ENCODE assay signal across 8 cellular contexts in the genomic region with DNA sequence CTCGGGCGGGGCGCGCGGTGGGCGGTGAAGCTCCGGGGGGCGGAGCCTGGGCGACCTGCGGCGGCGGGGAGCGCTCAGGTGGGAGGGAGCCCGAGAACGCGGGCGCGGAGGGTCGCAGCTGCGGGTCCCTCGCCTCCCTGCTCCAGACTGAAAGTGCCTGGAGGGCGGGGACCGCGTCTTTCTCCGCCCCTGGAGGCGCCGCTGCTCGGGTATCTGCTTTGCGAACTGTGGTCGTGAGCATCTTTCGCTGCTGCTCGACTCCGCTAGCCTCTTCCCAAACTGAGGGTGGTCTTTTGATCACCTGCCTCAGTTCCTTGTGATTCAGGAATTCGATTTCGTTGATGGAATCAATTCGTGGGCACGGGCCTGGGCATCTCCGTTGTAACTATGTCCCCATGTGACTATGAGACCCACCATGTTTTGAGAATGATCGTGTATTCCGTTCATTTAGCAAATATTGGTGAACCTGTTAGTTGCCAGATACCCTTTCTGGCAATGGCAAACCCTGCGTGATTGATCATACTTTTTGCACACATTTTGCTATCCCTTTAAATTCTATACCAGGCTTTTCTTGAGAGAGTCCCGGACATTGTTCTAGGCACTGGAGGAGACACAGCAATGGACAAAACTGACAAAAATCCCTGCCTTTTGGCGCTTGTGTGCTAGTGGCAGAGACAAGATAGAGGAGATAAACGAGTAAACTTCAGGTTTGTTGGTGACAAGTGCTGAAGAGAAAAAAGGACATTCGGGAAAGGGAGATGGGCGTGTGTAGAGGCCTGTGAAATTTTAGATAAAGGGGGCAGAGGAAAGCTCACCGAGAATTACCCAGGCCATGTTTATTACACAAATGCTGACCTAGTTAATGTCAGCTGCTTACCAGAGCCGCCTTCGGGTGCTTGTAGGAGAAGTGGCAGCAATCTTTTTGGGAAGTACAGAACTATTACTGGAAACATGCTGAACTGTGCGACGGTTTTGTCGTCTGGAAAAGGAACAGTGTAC. TPM values are rescaled to one million over a fixed set of nuclear protein-coding genes. Genes with fewer than 3 reads are reported as not detected.
DNase-seq lines count a peak whose midpoint lies in the region; ATAC-seq and TF ChIP-seq lines count a peak whose summit lies in the region.

No MANE protein-coding gene starts in this region.

- CTCF ChIA-PET in activated CD4-positive, alpha-beta T cell treated with anti-CD3 and anti-CD28 coated beads, Interleukin-2, amount 10 ng/mL, durations not matched to agents 7 days and 5 days (lab: Charles Lee): interaction anchor here (0.6 to 1.9 kb wide), 3 partner anchors 10 to 498 kb away, joined by 3 to 6 read pairs (median 3); no protein-coding TSS in a partner anchor

- ATAC-seq in GM18508 (IDR thresholded peaks at IDR 0.05; ENCODE audit: insufficient read depth, unreplicated experiment) (peak; percentile 28), HG03025 (IDR thresholded peaks at IDR 0.05; ENCODE audit: low FRiP score, unreplicated experiment) (peak; percentile 48)

- H3K27ac Mint-ChIP-seq in activated CD4-positive, alpha-beta T cell treated with anti-CD3 and anti-CD28 coated beads, Interleukin-2, amount 10 ng/mL, durations not matched to agents 7 days and 5 days: peak overlapping the region; percentile 98

- intact Hi-C loops in dorsolateral prefrontal cortex (cut with DNase I) (loop anchor here in 1 of 2 donors (5.0 kb wide), 1 partner anchor 94 kb away; the partner anchor contains the start of gene NME2), lower leg skin (cut with DNase I; ENCODE audit: low total_unique reads) (no loop called here)

- peak in 1 of 56 donors; percentile 11 for TF ChIP-seq CTCF in dorsolateral prefrontal cortex (IDR thresholded peaks at IDR 0.05 in 54 of 56, conservative IDR thresholded peaks at IDR 0.05 in 2 of 56; ENCODE audit: low read depth in 1 of 56, partially characterized antibody in 56 of 56)
- no peak for TF ChIP-seq CTCF in lower leg skin (IDR thresholded peaks at IDR 0.05)

- H3K27me3 Mint-ChIP-seq in activated CD4-positive, alpha-beta T cell treated with anti-CD3 and anti-CD28 coated beads, Interleukin-2, amount 10 ng/mL, durations not matched to agents 7 days and 5 days: no peaks in the 10 kb centered on the region

- DNase-seq in A172 (ENCODE audit: low spot score): peak; percentile 35
- peak; percentile 92 for DNase-seq in NCI-H2227 (lab: John Stamatoyannopoulos, UW; ENCODE audit: unreplicated experiment)
- DNase-seq in activated CD4-positive, alpha-beta T cell treated with anti-CD3 and anti-CD28 coated beads, Interleukin-2, amount 10 ng/mL, durations not matched to agents 7 days and 5 days: peak; percentile 75
- peak in 9 of 10 donors; percentile 29 to 80 (median 53) for DNase-seq in dorsolateral prefrontal cortex
- DNase-seq in lower leg skin (ENCODE audit: low spot score in 2 of 2): peak; percentile 37 to 93
- peak; percentile 53 to 74 (median 63) for DNase-seq in stimulated activated CD4-positive, alpha-beta T cell treated with anti-CD3 and anti-CD28 coated beads, TNF-alpha, amount 100 ng/mL, for 24 hours (ENCODE audit: low read depth in 3 of 3)

- peak overlapping the region; percentile 84 for H3K4me3 Mint-ChIP-seq in activated CD4-positive, alpha-beta T cell treated with anti-CD3 and anti-CD28 coated beads, Interleukin-2, amount 10 ng/mL, durations not matched to agents 7 days and 5 days

- 3 to 6% methylated on average over 48 to 49 of the region's 52 CpGs for WGBS in lower leg skin, 2 donors

- POLR2A ChIA-PET in activated CD4-positive, alpha-beta T cell treated with anti-CD3 and anti-CD28 coated beads, Interleukin-2, amount 10 ng/mL, durations not matched to agents 7 days and 5 days (lab: Charles Lee): interaction anchor here (0.6 to 0.7 kb wide), 3 partner anchors 10 to 716 kb away, joined by 3 to 4 read pairs (median 4); no protein-coding TSS in a partner anchor

- peaks cover 40% of the 10 kb centered on the region for H3K36me3 Mint-ChIP-seq in activated CD4-positive, alpha-beta T cell treated with anti-CD3 and anti-CD28 coated beads, Interleukin-2, amount 10 ng/mL, durations not matched to agents 7 days and 5 days (ENCODE audit: low read depth)

- H3K4me1 Mint-ChIP-seq in activated CD4-positive, alpha-beta T cell treated with anti-CD3 and anti-CD28 coated beads, Interleukin-2, amount 10 ng/mL, durations not matched to agents 7 days and 5 days: peaks cover 63% of the 10 kb centered on the region

- no peaks in the 10 kb centered on the region for H3K9me3 Mint-ChIP-seq in activated CD4-positive, alpha-beta T cell treated with anti-CD3 and anti-CD28 coated beads, Interleukin-2, amount 10 ng/mL, durations not matched to agents 7 days and 5 days

- H3K4me3 ChIP-seq in dorsolateral prefrontal cortex: peak overlapping the region; percentile 59 to 100 (median 98)
- H3K4me3 ChIP-seq in lower leg skin (ENCODE audit: low read depth, poor library complexity, severe bottlenecking): peak overlapping the region; percentile 87

- TF ChIP-seq POLR2A in lower leg skin (IDR thresholded peaks at IDR 0.05): no peak

- H3K27ac ChIP-seq in dorsolateral prefrontal cortex: peak overlapping the region; percentile 40 to 100 (median 99)

- no peaks in the 10 kb centered on the region for H3K27me3 ChIP-seq in dorsolateral prefrontal cortex

RNA-seq across cellular contexts. Expression of gene UTP18, which starts 0.9 kb away (rescaled TPM):
- 104 and 109 TPM in 2 replicates for total RNA-seq in A172 (2014; rRNA removed; shearing (Covaris generic))
- total RNA-seq in activated CD4-positive, alpha-beta T cell treated with anti-CD3 and anti-CD28 coated beads, Interleukin-2, amount 10 ng/mL, durations not matched to agents 7 days and 5 days: 10 to 100 TPM; 42.9 to 45.5 TPM
- total RNA-seq in dorsolateral prefrontal cortex (10 to 100 TPM; 21.6 to 44.1 (median 32.9) TPM), lower leg skin (10 to 100 TPM; 30.4 to 55.2 (median 41.6) TPM)

RNA-seq across cellular contexts. Expression of gene MBTD1, which starts 1.4 kb away (rescaled TPM):
- total RNA-seq in A172 (2014; rRNA removed; shearing (Covaris generic)): 5.2 and 9.2 TPM in 2 replicates
- total RNA-seq in activated CD4-positive, alpha-beta T cell treated with anti-CD3 and anti-CD28 coated beads, Interleukin-2, amount 10 ng/mL, durations not matched to agents 7 days and 5 days: 10 to 100 TPM; 13.8 to 14.5 TPM
- total RNA-seq in dorsolateral prefrontal cortex: 10 to 100 TPM; 12.7 to 27.7 (median 18.7) TPM
- total RNA-seq in lower leg skin: 10 to 100 TPM; 20.9 to 26.7 (median 24.0) TPM

Comparison
In these comparisons a context has a peak if more than half of its experiments do, and no peak if none do; other contexts are left out.
1. Peak in every context shown above with its lines: DNase-seq, ATAC-seq, H3K4me3 ChIP-seq and H3K27ac ChIP-seq.
2. DNase-seq: peak in every context shown above with its lines; median percentile 92 in NCI-H2227; 75 in activated CD4-positive, alpha-beta T cell treated with anti-CD3 and anti-CD28 coated beads, Interleukin-2, amount 10 ng/mL, durations not matched to agents 7 days and 5 days; 65 in lower leg skin; 63 in stimulated activated CD4-positive, alpha-beta T cell treated with anti-CD3 and anti-CD28 coated beads, TNF-alpha, amount 100 ng/mL, for 24 hours; 53 in dorsolateral prefrontal cortex; 35 in A172.